ENCODE assay signal across 8 cellular contexts in the genomic region with DNA sequence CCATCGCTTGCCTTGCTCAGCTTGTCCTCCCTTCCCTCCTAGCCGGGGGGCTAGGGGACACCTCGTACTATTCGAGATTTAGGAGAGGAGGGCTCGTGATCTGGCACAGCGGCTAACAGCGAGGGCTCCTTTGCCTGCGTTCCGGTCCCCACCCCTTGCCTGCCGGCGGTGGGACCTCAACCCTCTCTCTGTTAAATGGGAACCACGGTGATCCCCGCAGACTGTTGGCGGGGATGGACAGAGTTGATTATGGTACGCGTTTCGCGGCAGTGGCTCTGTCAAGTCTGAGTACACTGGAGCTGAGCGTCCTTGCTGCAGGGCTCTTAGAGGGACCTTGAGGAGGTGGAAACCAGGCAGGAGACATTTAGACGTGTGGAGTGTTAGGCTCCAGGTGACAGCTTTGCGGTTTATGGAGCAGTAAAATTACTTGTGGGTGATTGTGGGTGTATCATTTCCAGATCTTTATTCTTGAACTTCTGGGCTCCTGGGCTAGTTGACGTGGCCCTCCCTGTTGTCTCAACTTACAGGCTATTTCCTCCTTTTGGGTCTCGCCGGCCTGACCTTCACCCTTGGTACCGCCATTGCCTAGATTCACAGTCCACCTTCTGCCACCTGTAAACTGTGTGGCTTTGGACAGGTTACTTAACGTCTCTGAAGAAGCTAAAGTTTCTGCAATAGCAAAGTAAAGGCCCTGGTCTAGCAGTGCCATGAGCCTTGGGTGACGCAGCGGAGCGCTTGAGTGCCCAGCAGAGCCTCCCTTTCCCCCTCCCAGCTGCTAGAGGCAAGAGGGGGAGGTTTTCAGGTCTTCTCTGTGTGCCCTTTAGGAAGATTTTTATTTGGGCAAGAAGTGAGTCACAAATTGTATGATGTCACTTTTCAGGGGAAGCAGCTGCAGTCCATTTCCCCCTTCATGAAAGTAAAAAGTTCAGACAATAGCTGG. TPM values are rescaled to one million over a fixed set of nuclear protein-coding genes. Genes with fewer than 3 reads are reported as not detected.
A peak's percentile ranks its signal among the peaks of the same experiment; 100 is the strongest.
DNase-seq lines count a peak whose midpoint lies in the region; ATAC-seq and TF ChIP-seq lines count a peak whose summit lies in the region.

No MANE protein-coding gene starts in this region.

- H3K27ac ChIP-seq in adrenal gland (peak overlapping the region; percentile 89 to 98 (median 93)), prostate gland (peak overlapping the region; percentile 97 to 98)

- H3K27ac Mint-ChIP-seq in CD14-positive monocyte: peak overlapping the region; percentile 86 to 96 (median 91)

- H3K36me3 Mint-ChIP-seq in CD14-positive monocyte: peaks cover 0 to 5% of the 10 kb centered on the region in 2 donors

- TF ChIP-seq POLR2A in adrenal gland (IDR thresholded peaks at IDR 0.05) (peak in 1 of 2 donors; percentile 33), prostate gland (IDR thresholded peaks at IDR 0.05) (peak; percentile 39)

- peaks cover 0 to 13% of the 10 kb centered on the region in 2 donors for H3K4me1 ChIP-seq in adrenal gland (replicated peaks in 1 of 2)
- no peaks in the 10 kb centered on the region for H3K4me1 ChIP-seq in prostate gland (replicated peaks)

- H3K9me3 ChIP-seq in adrenal gland (replicated peaks in 1 of 3) (no peaks in the 10 kb centered on the region), prostate gland (no peaks in the 10 kb centered on the region)

- DNase-seq in CD14-positive monocyte (ENCODE audit: low spot score) (peak; percentile 64), SHP77 treated with DMSO at 0.1 percent for 48 hours (lab: John Stamatoyannopoulos, UW) (peak; percentile 18), adrenal gland (peak; percentile 50 to 74 (median 66)), left ventricle myocardium superior (peak; percentile 55), prostate gland (ENCODE audit: low spot score) (peak; percentile 33), NCI-H524 treated with DMSO at 0.1 percent for 48 hours (lab: John Stamatoyannopoulos, UW) (no peak)

- H3K36me3 ChIP-seq in adrenal gland (replicated peaks in 1 of 2): no peaks in the 10 kb centered on the region
- H3K36me3 ChIP-seq in prostate gland: no peaks in the 10 kb centered on the region

- H3K27me3 Mint-ChIP-seq in CD14-positive monocyte (ENCODE audit: low read depth in 3 of 3): no peaks in the 10 kb centered on the region

- H3K4me1 Mint-ChIP-seq in CD14-positive monocyte: peaks cover 37% of the 10 kb centered on the region

- 1 to 10% (median 3%) methylated on average over 17 to 29 of the region's 29 CpGs for WGBS in adrenal gland, 4 donors
- 5% methylated on average over 29 of the region's 29 CpGs for WGBS in prostate gland

- H3K9me3 Mint-ChIP-seq in CD14-positive monocyte: peaks cover 0 to 8% (median 2%) of the 10 kb centered on the region in 7 donors

- H3K4me3 Mint-ChIP-seq in CD14-positive monocyte: peak overlapping the region; percentile 98 to 99

- intact Hi-C loops in CD14-positive monocyte (cut with micrococcal nuclease) (loop anchor here in 1 of 2 donors (5.0 kb wide), 1 partner anchor 422 kb away; no protein-coding TSS in a partner anchor), adrenal gland (cut with DNase I) (no loop called here), left ventricle myocardium superior (cut with micrococcal nuclease) (no loop called here), prostate gland (cut with DNase I) (no loop called here)

- ATAC-seq in GM19324 (IDR thresholded peaks at IDR 0.05; ENCODE audit: low FRiP score, unreplicated experiment) (peak; percentile 21), HG03354 (IDR thresholded peaks at IDR 0.05; ENCODE audit: poor library complexity, severe bottlenecking, unreplicated experiment) (peak; percentile 22), left ventricle myocardium superior (peak; percentile 53)

- H3K27me3 ChIP-seq in adrenal gland (no peaks in the 10 kb centered on the region), prostate gland (replicated peaks; ENCODE audit: insufficient read depth) (no peaks in the 10 kb centered on the region)

- H3K4me3 ChIP-seq in adrenal gland (peak overlapping the region; percentile 85 to 100 (median 97)), prostate gland (peak overlapping the region; percentile 86 to 88)

- TF ChIP-seq CTCF in CD14-positive monocyte (IDR thresholded peaks at IDR 0.05) (no peak), adrenal gland (IDR thresholded peaks at IDR 0.05) (no peak), prostate gland (IDR thresholded peaks at IDR 0.05) (no peak)

RNA-seq across cellular contexts. Expression of gene CASP7, which starts 0.7 kb away (rescaled TPM):
- polyA plus RNA-seq in CD14-positive monocyte: 10 to 100 TPM; 16.0 to 26.1 TPM
- total RNA-seq in adrenal gland: 10 to 100 TPM in 7 of 8 donors, 1 to 10 TPM in 1; 7.5 to 25.1 (median 17.5) TPM
- 10 to 100 TPM in 1 of 3 donors, 1 to 10 TPM in 2; 7.1 to 24.5 (median 8.4) TPM for polyA plus RNA-seq in adrenal gland
- total RNA-seq in left ventricle myocardium superior: 15.5 TPM
- total RNA-seq in prostate gland: 10 to 100 TPM; 23.1 to 27.5 TPM

RNA-seq across cellular contexts. Expression of gene NRAP, which starts 16.6 kb away (rescaled TPM):
- polyA plus RNA-seq in CD14-positive monocyte (not detected), adrenal gland (under 1 TPM in 2 of 3 donors, not detected in 1; 0.03 to 0.08 TPM)
- total RNA-seq in adrenal gland (1 to 10 TPM in 1 of 8 donors, under 1 TPM in 1, not detected in 6; 0.11 to 2.0 TPM), left ventricle myocardium superior (826 TPM), prostate gland (10 to 100 TPM in 1 of 2 donors, under 1 TPM in 1; 0.85 to 11.2 TPM)

Comparison
In these comparisons a context has a peak if more than half of its experiments do, and no peak if none do; other contexts are left out.
1. RNA of gene NRAP, which starts 16.6 kb away (total RNA-seq): 826 TPM in left ventricle myocardium superior (single experiment); 0.85 to 11.2 TPM in prostate gland and 0.11 to 2.0 TPM in adrenal gland; every median in the first group is over 10 times any median in the second.
2. Peak in every context shown above with its lines, with median percentiles within 50 percentile points of each other: ATAC-seq.